In genomic region chr9:88710449-88710848, GRCh38 we compare ENCODE assay signal across 20 cellular contexts.
DNase-seq lines count a peak whose midpoint lies in the region; ATAC-seq and TF ChIP-seq lines count a peak whose summit lies in the region.
"Had no signal": no experiment of that assay in that cellular context is flagged by ENCODE, and none has a peak within 500 bp of the region (broad histone marks: within the 10 kb centered on the region; RNA-seq: fewer than 3 reads in every experiment).

No MANE protein-coding gene starts in this region.

- no peak overlapping the region for H3K23ac ChIP-seq in IMR-90 (ENCODE audit: low read depth, low read length)

- H3K18ac ChIP-seq in IMR-90 (ENCODE audit: low read depth, low read length): no peak overlapping the region

- BruUV-seq in IMR-90 (replicated peaks; lab: Mats Ljungman, UMichigan): no TSS peak

- no peak overlapping the region for H2AK5ac ChIP-seq in IMR-90 (ENCODE audit: low read depth, low read length)

- no peak overlapping the region for H2AK9ac ChIP-seq in IMR-90 (replicated peaks; ENCODE audit: low read depth, low read length, poor library complexity)

- H2BK15ac ChIP-seq in IMR-90 (ENCODE audit: low read depth, low read length): no peak overlapping the region

- H3K4me1 ChIP-seq in IMR-90 (ENCODE audit: control insufficient read depth, insufficient read depth, low read length): no peaks in the 10 kb centered on the region
- H3K4me1 ChIP-seq in hepatocyte (ENCODE audit: insufficient read depth): no peaks in the 10 kb centered on the region

- no peak overlapping the region for H4K91ac ChIP-seq in IMR-90 (ENCODE audit: insufficient read depth, low read depth, low read length)

- H4K20me1 ChIP-seq in IMR-90 (ENCODE audit: insufficient read depth, low read length) (no peaks in the 10 kb centered on the region), hepatocyte (ENCODE audit: insufficient read depth, poor library complexity, severe bottlenecking) (no peaks in the 10 kb centered on the region)

- H2AFZ ChIP-seq in IMR-90 (replicated peaks; ENCODE audit: low read length, poor library complexity) (no peak overlapping the region), hepatocyte (no peak overlapping the region)

- ATAC-seq in IMR-90 (ENCODE audit: low read depth): peak; percentile 67
- no peak for ATAC-seq in HG02642 (IDR thresholded peaks at IDR 0.05; ENCODE audit: poor library complexity, unreplicated experiment)
- ATAC-seq: CD8-positive, alpha-beta T cell had no signal

- TF ChIP-seq RAD21 in IMR-90 (IDR thresholded peaks at IDR 0.05; ENCODE audit: low read length): no peak

- dilution Hi-C loops in IMR-90 (cut with HindIII; ENCODE audit: low sequenced_read_pairs, unreplicated experiment): no loop called here

- H2BK5ac ChIP-seq in IMR-90 (ENCODE audit: low read depth, low read length, poor library complexity, severe bottlenecking): no peak overlapping the region

- H3K27me3 ChIP-seq in IMR-90 (ENCODE audit: control insufficient read depth, insufficient read depth, low read length) (no peaks in the 10 kb centered on the region), hepatocyte (no peaks in the 10 kb centered on the region)

- no peak overlapping the region for H2BK120ac ChIP-seq in IMR-90 (ENCODE audit: low read depth, low read length)

- TF ChIP-seq CTCF in IMR-90 (conservative IDR thresholded peaks at IDR 0.05; ENCODE audit: low read depth, low read length) (no peak), cardiac fibroblast (IDR thresholded peaks at IDR 0.05; ENCODE audit: low read depth, low read length) (peak; percentile 14), hepatocyte (IDR thresholded peaks at IDR 0.05; ENCODE audit: poor library complexity) (no peak)

- H3K9me1 ChIP-seq in IMR-90 (ENCODE audit: insufficient read depth, low read length): no peaks in the 10 kb centered on the region; the same call in 1 of the 2 replicates

- CTCF ChIA-PET in IMR-90 (lab: Yijun Ruan, JAX): interaction anchor here (1.2 kb wide), 1 partner anchor 10 kb away, joined by 3 read pairs; no protein-coding TSS in a partner anchor

- H3K9ac ChIP-seq in IMR-90 (ENCODE audit: low read depth, low read length): no peak overlapping the region
- H3K9ac ChIP-seq: KMS-11 had no signal

- no peaks in the 10 kb centered on the region for H3K79me2 ChIP-seq in hepatocyte

- no peak overlapping the region for H3K14ac ChIP-seq in IMR-90 (replicated peaks; ENCODE audit: low read depth, low read length)

- DNase-seq in EL: peak; percentile 34
- peak; percentile 17 for DNase-seq in IMR-90
- peak in 1 of 2 donors; percentile 42 for DNase-seq in cardiac fibroblast (ENCODE audit: low read depth in 2 of 2)
- no peak for DNase-seq in dedifferentiated amniotic fluid mesenchymal stem cell (ENCODE audit: extremely low spot score)
- no peak for DNase-seq in hepatocyte (ENCODE audit: low spot score)
- no peak for DNase-seq in activated gamma-delta T cell treated with Interleukin-2 at 50 U/mL for 16 hours
- DNase-seq: C1 segment of cervical spinal cord; CD8-positive, alpha-beta T cell; DND-41; GF-D8; H7; NCI-H1694; NCI-H2081; NCI-H2171; NCI-H526; OCI-M1; Right ventricle myocardium superior had no signal

- intact Hi-C loops in IMR-90 (cut with micrococcal nuclease): no loop called here

- H3K36me3 ChIP-seq in IMR-90 (ENCODE audit: control insufficient read depth, insufficient read depth, low read length) (no peaks in the 10 kb centered on the region), hepatocyte (replicated peaks; ENCODE audit: insufficient read depth, low read depth) (no peaks in the 10 kb centered on the region)

- H4K8ac ChIP-seq in IMR-90 (ENCODE audit: low read depth in 2 of 2, low read length in 2 of 2): no peak overlapping the region

- TF ChIP-seq POLR2A in IMR-90 (IDR thresholded peaks at IDR 0.05; ENCODE audit: low read depth, low read length): no peak

- no peak overlapping the region for H3K56ac ChIP-seq in IMR-90 (ENCODE audit: extremely low read depth, insufficient read depth, low read length)

- H2BK20ac ChIP-seq in IMR-90 (ENCODE audit: low read depth, low read length): no peak overlapping the region

- no peaks in the 10 kb centered on the region for H3K79me1 ChIP-seq in IMR-90 (ENCODE audit: low read depth in 1 of 2, low read length in 2 of 2)

- no peaks in the 10 kb centered on the region for H3K9me2 ChIP-seq in hepatocyte (replicated peaks; ENCODE audit: insufficient read depth)

- H3K4me2 ChIP-seq in IMR-90 (ENCODE audit: low read depth, low read length) (no peak overlapping the region), hepatocyte (no peak overlapping the region)
- H3K4me2 ChIP-seq: KMS-11 had no signal

- no peak overlapping the region for H3K27ac ChIP-seq in IMR-90 (ENCODE audit: insufficient read depth, low read length)
- no peak overlapping the region for H3K27ac ChIP-seq in hepatocyte
- H3K27ac ChIP-seq: HL-60, KMS-11 had no signal

- H3K4ac ChIP-seq in IMR-90 (ENCODE audit: low read depth, low read length): no peak overlapping the region

- no CpG with 5 or more reads among the region's 2 CpGs for WGBS in IMR-90 (ENCODE audit: extremely low coverage in 2 of 2, insufficient read length in 1 of 2), 2 experiments
- 94% methylated on average over 2 of the region's 2 CpGs for WGBS in hepatocyte (ENCODE audit: low lambda C conversion rate, missing lambda C conversion rate)

- H4K5ac ChIP-seq in IMR-90 (ENCODE audit: low read depth, low read length): no peak overlapping the region

- no peak overlapping the region for H3K4me3 ChIP-seq in IMR-90 (ENCODE audit: insufficient read depth, low read depth, low read length)
- no peak overlapping the region for H3K4me3 ChIP-seq in cardiac fibroblast (replicated peaks in 1 of 2; ENCODE audit: low read depth in 2 of 2, low read length in 2 of 2)
- no peak overlapping the region for H3K4me3 ChIP-seq in hepatocyte

- POLR2A ChIA-PET in IMR-90 (lab: Charles Lee; ENCODE audit: unreplicated experiment): no interaction called here

- H3K9me3 ChIP-seq in IMR-90 (ENCODE audit: control insufficient read depth, insufficient read depth, low read length): peaks cover under 1% of the 10 kb centered on the region
- H3K9me3 ChIP-seq in hepatocyte (ENCODE audit: low read depth): no peaks in the 10 kb centered on the region

- in situ Hi-C loops in IMR-90 (cut with MboI; ENCODE audit: low sequenced_read_pairs): no loop called here

TF ChIP-seq in IMR-90, 13 proteins besides CTCF, POLR2A, EP300 and RAD21:
- TF ChIP-seq MAZ (IDR thresholded peaks at IDR 0.05; ENCODE audit: borderline replicate concordance, low read depth, low read length): no peak
- no peak for TF ChIP-seq RFX5 (IDR thresholded peaks at IDR 0.05; ENCODE audit: low read depth, low read length)
- no peak for TF ChIP-seq RCOR1 (IDR thresholded peaks at IDR 0.05; ENCODE audit: insufficient replicate concordance, low read length)
- TF ChIP-seq MXI1 (IDR thresholded peaks at IDR 0.05; ENCODE audit: borderline replicate concordance, low read depth, low read length): no peak
- no peak for TF ChIP-seq ELK1 (IDR thresholded peaks at IDR 0.05; ENCODE audit: borderline replicate concordance, low read depth, low read length)
- TF ChIP-seq NFE2L2 (IDR thresholded peaks at IDR 0.05; ENCODE audit: low read depth, low read length): no peak
- TF ChIP-seq FOS (IDR thresholded peaks at IDR 0.05; ENCODE audit: low read depth, low read length): no peak
- TF ChIP-seq BHLHE40 (IDR thresholded peaks at IDR 0.05; ENCODE audit: low read depth, low read length): no peak
- TF ChIP-seq MAFK (IDR thresholded peaks at IDR 0.05; ENCODE audit: low read depth, low read length): no peak
- TF ChIP-seq SMC3 (IDR thresholded peaks at IDR 0.05; ENCODE audit: low read depth, low read length): no peak
- TF ChIP-seq CEBPB (IDR thresholded peaks at IDR 0.05; ENCODE audit: low read depth, low read length): no peak
- TF ChIP-seq CHD1 (IDR thresholded peaks at IDR 0.05; ENCODE audit: low read depth, low read length): no peak
- TF ChIP-seq USF2 (IDR thresholded peaks at IDR 0.05; ENCODE audit: low read depth, low read length): no peak

Comparison
In these comparisons a context has a peak if more than half of its experiments do, and no peak if none do; other contexts are left out.
1. DNase-seq: peak in EL (single experiment) and IMR-90 (single experiment); none in dedifferentiated amniotic fluid mesenchymal stem cell (single experiment), hepatocyte (single experiment) and activated gamma-delta T cell treated with Interleukin-2 at 50 U/mL for 16 hours (single experiment).